22 cellular contexts compared by ENCODE assay signal in genomic region chr4:42326524-42326923, GRCh38.
A peak's percentile ranks its signal among the peaks of the same experiment; 100 is the strongest.
DNase-seq lines count a peak whose midpoint lies in the region; ATAC-seq, FAIRE-seq and TF ChIP-seq lines count a peak whose summit lies in the region.
"Had no signal": no experiment of that assay in that cellular context is flagged by ENCODE, and none has a peak within 500 bp of the region (broad histone marks: within the 10 kb centered on the region; RNA-seq: fewer than 3 reads in every experiment).

No MANE protein-coding gene starts in this region.

- in situ Hi-C loops in K562 (cut with MboI), result no loop called here

- DNase-seq in activated naive CD4-positive, alpha-beta T cell treated with anti-CD3 and anti-CD28 coated beads, Interleukin-2, amount 10 ng/mL, durations not matched to agents 7 days and 5 days, result no peak
- DNase-seq in activated naive CD4-positive, alpha-beta T cell treated with anti-CD3 and anti-CD28 coated beads, Interleukin-2, amount 50 U/mL, for 16 hours, result no peak
- DNase-seq in K562 (ENCODE audit: extremely low read depth in 1 of 4, low spot score in 3 of 4) (no peak), ureter (ENCODE audit: low spot score) (no peak)
- DNase-seq: AML-193; Caco-2; Calu3; CD4-positive, alpha-beta T cell; CD8-positive, alpha-beta T cell; DMS79 treated with DMSO at 0.1 percent for 48 hours; GF-D8 had no signal

- no TSS peak for BruUV-seq in K562 (replicated peaks; lab: Mats Ljungman, UMichigan)

- peaks cover 5% of the 10 kb centered on the region for H3K27me3 Mint-ChIP-seq in activated naive CD4-positive, alpha-beta T cell treated with anti-CD3 and anti-CD28 coated beads, Interleukin-2, amount 10 ng/mL, durations not matched to agents 7 days and 5 days
- no peaks in the 10 kb centered on the region for H3K27me3 Mint-ChIP-seq in nephron (ENCODE audit: low read depth)
- H3K27me3 Mint-ChIP-seq: B cell had no signal

- H3K27ac ChIP-seq in K562 (ENCODE audit: extremely low read depth, low read depth, low read length), result no peak overlapping the region
- H3K27ac ChIP-seq: 22Rv1; A549; BLaER1 treated with 17β-estradiol and CSF1 and Interleukin-3, amounts not matched to agents 10 nM and 100 nM; C4-2B had no signal

- intact Hi-C loops in K562 (cut with micrococcal nuclease), result no loop called here

- no peaks in the 10 kb centered on the region for H3K9me1 ChIP-seq in K562 (ENCODE audit: control insufficient read depth, insufficient read depth, low read length)

- ATAC-seq in K562 (no peak), GM18505 (IDR thresholded peaks at IDR 0.05; ENCODE audit: unreplicated experiment) (no peak)
- ATAC-seq: A549; CD8-positive, alpha-beta T cell had no signal

- CTCF ChIA-PET in activated naive CD4-positive, alpha-beta T cell treated with anti-CD3 and anti-CD28 coated beads, Interleukin-2, amount 10 ng/mL, durations not matched to agents 7 days and 5 days (lab: Charles Lee), result no interaction called here
- CTCF ChIA-PET in K562 (lab: Yijun Ruan, JAX; ENCODE audit: low intra/inter-chr PET ratio), result no interaction called here

- no peaks in the 10 kb centered on the region for H4K20me1 ChIP-seq in K562 (replicated peaks; ENCODE audit: control insufficient read depth, insufficient read depth, low read length)
- H4K20me1 ChIP-seq: BLaER1 treated with 17β-estradiol and CSF1 and Interleukin-3, amounts not matched to agents 10 nM and 100 nM had no signal

- H3K4me1 ChIP-seq in K562 (replicated peaks in 1 of 2; ENCODE audit: control insufficient read depth in 2 of 2, insufficient read depth in 2 of 2, low read length in 2 of 2), result no peaks in the 10 kb centered on the region
- H3K4me1 ChIP-seq: A549, Caco-2 had no signal

- H2AFZ ChIP-seq in K562 (ENCODE audit: low read depth, low read length), result no peak overlapping the region

- H3K79me2 ChIP-seq in K562 (ENCODE audit: control insufficient read depth, insufficient read depth, low read length), result no peaks in the 10 kb centered on the region

- H3K9me3 ChIP-seq in K562 (replicated peaks; ENCODE audit: control insufficient read depth, insufficient read depth, low read depth, low read length), result no peaks in the 10 kb centered on the region
- H3K9me3 ChIP-seq: A549, Caco-2 had no signal

- TF ChIP-seq POLR2A in K562 (conservative IDR thresholded peaks at IDR 0.05) (no peak), GM18505 (IDR thresholded peaks at IDR 0.05; ENCODE audit: borderline replicate concordance, extremely low read depth, insufficient read depth, insufficient read length) (no peak)

- H3K36me3 ChIP-seq in K562 (ENCODE audit: control insufficient read depth, insufficient read depth, low read length), result no peaks in the 10 kb centered on the region

- H3K27me3 ChIP-seq in K562 (ENCODE audit: control insufficient read depth in 2 of 2, insufficient read depth in 2 of 2, low read length in 2 of 2), result no peaks in the 10 kb centered on the region
- H3K27me3 ChIP-seq: BLaER1 treated with 17β-estradiol and CSF1 and Interleukin-3, amounts not matched to agents 10 nM and 100 nM had no signal

- H3K4me3 ChIP-seq in K562, result no peak overlapping the region
- H3K4me3 ChIP-seq: A549; BLaER1 treated with 17β-estradiol and CSF1 and Interleukin-3, amounts not matched to agents 10 nM and 100 nM had no signal

- POLR2A ChIA-PET in K562 (lab: Yijun Ruan, JAX), result no interaction called here

- peak overlapping the region; percentile 58 for H3K27ac Mint-ChIP-seq in activated naive CD4-positive, alpha-beta T cell treated with anti-CD3 and anti-CD28 coated beads, Interleukin-2, amount 10 ng/mL, durations not matched to agents 7 days and 5 days
- peak overlapping the region; percentile 13 to 80 (median 61) for H3K27ac Mint-ChIP-seq in nephron
- H3K27ac Mint-ChIP-seq: B cell; CD4-positive, alpha-beta T cell; CD8-positive, alpha-beta T cell had no signal

- H3K4me2 ChIP-seq in K562 (ENCODE audit: insufficient read depth, low read length), result no peak overlapping the region
- H3K4me2 ChIP-seq: A549; BLaER1 treated with 17β-estradiol and CSF1 and Interleukin-3, amounts not matched to agents 10 nM and 100 nM had no signal

- H3K9ac ChIP-seq in K562 (ENCODE audit: insufficient read depth in 1 of 2, low read depth in 2 of 2, low read length in 2 of 2), result no peak overlapping the region
- H3K9ac ChIP-seq: BLaER1 treated with 17β-estradiol and CSF1 and Interleukin-3, amounts not matched to agents 10 nM and 100 nM had no signal

- H3K9me3 Mint-ChIP-seq in activated naive CD4-positive, alpha-beta T cell treated with anti-CD3 and anti-CD28 coated beads, Interleukin-2, amount 10 ng/mL, durations not matched to agents 7 days and 5 days, result no peaks in the 10 kb centered on the region
- peaks cover 5% of the 10 kb centered on the region for H3K9me3 Mint-ChIP-seq in nephron
- H3K9me3 Mint-ChIP-seq: CD8-positive, alpha-beta T cell had no signal

- no peak for FAIRE-seq in K562 (lab: Jason Lieb, UNC)
- FAIRE-seq: A549, D721Med, G401.6, GM12891, GM18507 had no signal

- TF ChIP-seq RAD21 in K562 (CRISPR knock-in tag; conservative IDR thresholded peaks at IDR 0.05 in 1 of 2, IDR thresholded peaks at IDR 0.05 in 1 of 2), result no peak

- no peak for TF ChIP-seq EP300 in K562 (IDR thresholded peaks at IDR 0.05; ENCODE audit: low read length)

- TF ChIP-seq CTCF in K562 (IDR thresholded peaks at IDR 0.05 in 2 of 3, conservative IDR thresholded peaks at IDR 0.05 in 1 of 3; ENCODE audit: insufficient read depth in 2 of 3, low read depth in 1 of 3, low read length in 3 of 3) (no peak), nephron (IDR thresholded peaks at IDR 0.05; ENCODE audit: unreplicated experiment in 3 of 3) (no peak)

- WGBS in K562 (ENCODE audit: insufficient coverage, low coverage, missing lambda C conversion rate), result 0% methylated on average over 1 of the region's 2 CpGs

- no peak overlapping the region for H3K4me3 Mint-ChIP-seq in activated naive CD4-positive, alpha-beta T cell treated with anti-CD3 and anti-CD28 coated beads, Interleukin-2, amount 10 ng/mL, durations not matched to agents 7 days and 5 days
- H3K4me3 Mint-ChIP-seq in nephron, result no peak overlapping the region
- H3K4me3 Mint-ChIP-seq: B cell; CD4-positive, alpha-beta T cell; CD8-positive, alpha-beta T cell had no signal

- no peaks in the 10 kb centered on the region for H3K4me1 Mint-ChIP-seq in activated naive CD4-positive, alpha-beta T cell treated with anti-CD3 and anti-CD28 coated beads, Interleukin-2, amount 10 ng/mL, durations not matched to agents 7 days and 5 days
- peaks cover 40% of the 10 kb centered on the region for H3K4me1 Mint-ChIP-seq in nephron
- H3K4me1 Mint-ChIP-seq: B cell had no signal

- H3K36me3 Mint-ChIP-seq in activated naive CD4-positive, alpha-beta T cell treated with anti-CD3 and anti-CD28 coated beads, Interleukin-2, amount 10 ng/mL, durations not matched to agents 7 days and 5 days, result no peaks in the 10 kb centered on the region
- peaks cover 3% of the 10 kb centered on the region for H3K36me3 Mint-ChIP-seq in nephron (ENCODE audit: low read depth)
- H3K36me3 Mint-ChIP-seq: CD8-positive, alpha-beta T cell had no signal

TF ChIP-seq in K562, 482 proteins besides CTCF, POLR2A, EP300 and RAD21:
- no peak for TF ChIP-seq THAP7 (CRISPR knock-in tag; IDR thresholded peaks at IDR 0.05)
- TF ChIP-seq NCOA1 (IDR thresholded peaks at IDR 0.05; ENCODE audit: low read depth), result no peak
- peak; percentile 81 for TF ChIP-seq ZNF512 (tag; IDR thresholded peaks at IDR 0.05)
